ENCODE assay signal across 9 cellular contexts in genomic region chrX:48971325-48972213, GRCh38. TPM values are rescaled to one million over a fixed set of nuclear protein-coding genes. Genes with fewer than 3 reads are reported as not detected.
DNase-seq lines count a peak whose midpoint lies in the region; ATAC-seq, FAIRE-seq and TF ChIP-seq lines count a peak whose summit lies in the region.
"Had no signal": no experiment of that assay in that cellular context is flagged by ENCODE, and none has a peak within 500 bp of the region (broad histone marks: within the 10 kb centered on the region; RNA-seq: fewer than 3 reads in every experiment).

KCND1 (minus strand) TSS chrX:48971844; CDS start chrX:48970271, 1,573 bp downstream.

- no peak for FAIRE-seq in endothelial cell of umbilical vein (lab: Jason Lieb, UNC)

- H3K9ac ChIP-seq in PC-3 (ENCODE audit: low read length) (no peak within 1 kb of the TSS), endothelial cell of umbilical vein (replicated peaks; ENCODE audit: extremely low read depth, insufficient read depth, low read length) (no peak within 1 kb of the TSS)

- DNase-seq in DMS 273 (lab: John Stamatoyannopoulos, UW; ENCODE audit: unreplicated experiment) (peak; percentile 50), DMS 273 treated with DMSO at 0.1 percent for 48 hours (lab: John Stamatoyannopoulos, UW) (no peak), PC-3 (no peak), endothelial cell of umbilical vein (ENCODE audit: low read depth, low spot score) (peak; percentile 44), mesothelial cell of epicardium (ENCODE audit: low spot score in 2 of 2, unreplicated experiment in 2 of 2) (peak in 1 of 2 experiments; percentile 41), ureter (ENCODE audit: low spot score) (peak; percentile 63), NOMO-1 treated with DMSO at 0.1 percent for 48 hours (lab: John Stamatoyannopoulos, UW; ENCODE audit: unreplicated experiment) (no peak), NCI-H524 (lab: John Stamatoyannopoulos, UW) (no peak)

- H3K9me1 ChIP-seq in endothelial cell of umbilical vein (replicated peaks; ENCODE audit: control insufficient read depth, extremely low read depth, insufficient read depth, low read length), result no peaks in the 10 kb centered on the region

- H3K4me1 ChIP-seq in PC-3 (ENCODE audit: insufficient read depth, low read length) (no peaks in the 10 kb centered on the region), endothelial cell of umbilical vein (ENCODE audit: control insufficient read depth, extremely low read depth, insufficient read depth, low read length) (peaks cover 3% of the 10 kb centered on the region)

- intact Hi-C loops in PC-3 (cut with micrococcal nuclease), result loop anchor here (1.0 kb wide), 1 partner anchor 72 kb away; the partner anchor contains the start of gene TFE3
- intact Hi-C loops in endothelial cell of umbilical vein (cut with micrococcal nuclease), result loop anchor here (1.0 kb wide), 1 partner anchor 72 kb away; the partner anchor contains the start of gene TFE3

- peaks cover 3% of the 10 kb centered on the region; the same call in 1 of the 2 replicates for H3K36me3 ChIP-seq in PC-3 (ENCODE audit: low read depth, low read length)
- peaks cover 0 to 16% of the 10 kb centered on the region in 2 experiments for H3K36me3 ChIP-seq in endothelial cell of umbilical vein (ENCODE audit: control insufficient read depth in 2 of 2, extremely low read depth in 1 of 2, insufficient read depth in 2 of 2, low read length in 2 of 2)

- TF ChIP-seq POLR2A in endothelial cell of umbilical vein (IDR thresholded peaks at IDR 0.05; ENCODE audit: low read depth, low read length), result no peak

- dilution Hi-C loops in endothelial cell of umbilical vein (cut with MboI; ENCODE audit: extremely low pct_ligation_motif_present, low sequenced_read_pairs), result no loop called here

- BruUV-seq in PC-3 (replicated peaks; lab: Mats Ljungman, UMichigan), result no TSS peak
- no TSS peak for BruUV-seq in endothelial cell of umbilical vein (replicated peaks; lab: Mats Ljungman, UMichigan)

- H3K9me3 ChIP-seq in PC-3 (ENCODE audit: low read length) (no peaks in the 10 kb centered on the region), endothelial cell of umbilical vein (replicated peaks; ENCODE audit: control insufficient read depth, insufficient read depth, low read length) (no peaks in the 10 kb centered on the region)

- H3K4me3 ChIP-seq in PC-3 (ENCODE audit: low read length) (no peak within 1 kb of the TSS), endothelial cell of umbilical vein (replicated peaks in 1 of 3; ENCODE audit: insufficient read depth in 1 of 3, low read depth in 1 of 3, low read length in 3 of 3) (peak within 1 kb of the TSS in 1 of 3 experiments; percentile 3)

- H3K4me3 Mint-ChIP-seq in mesothelial cell of epicardium, result peak within 1 kb of the TSS; percentile 66

- POLR2A ChIA-PET in PC-3 (lab: Charles Lee; ENCODE audit: unreplicated experiment) (interaction anchor here (0.6 kb wide), 1 partner anchor 9 kb away, joined by 3 read pairs; no protein-coding TSS in a partner anchor), endothelial cell of umbilical vein (lab: Charles Lee) (no interaction called here)

- peak within 1 kb of the TSS; percentile 14 for H3K27ac Mint-ChIP-seq in mesothelial cell of epicardium

- H3K4me2 ChIP-seq in PC-3 (ENCODE audit: low read length) (no peak within 1 kb of the TSS), endothelial cell of umbilical vein (ENCODE audit: insufficient read depth, low read length) (peak within 1 kb of the TSS; percentile 22)

- H3K9me2 ChIP-seq in PC-3 (replicated peaks; ENCODE audit: low read length), result no peaks in the 10 kb centered on the region

- TF ChIP-seq CTCF in PC-3 (conservative IDR thresholded peaks at IDR 0.05; ENCODE audit: low read depth, low read length), result no peak
- no peak for TF ChIP-seq CTCF in endothelial cell of umbilical vein (IDR thresholded peaks at IDR 0.05; ENCODE audit: extremely low read depth in 1 of 2, insufficient read depth in 1 of 2, low read depth in 1 of 2, low read length in 2 of 2)
- no peak for TF ChIP-seq CTCF in mesothelial cell of epicardium (IDR thresholded peaks at IDR 0.05; ENCODE audit: unreplicated experiment)

- ATAC-seq in PC-3, result peak; percentile 28

- H4K20me1 ChIP-seq in PC-3 (ENCODE audit: low read length) (no peaks in the 10 kb centered on the region), endothelial cell of umbilical vein (replicated peaks; ENCODE audit: control insufficient read depth, extremely low read depth, insufficient read depth, low read length) (no peaks in the 10 kb centered on the region)

- CTCF ChIA-PET in PC-3 (lab: Charles Lee) (no interaction called here), endothelial cell of umbilical vein (lab: Charles Lee) (interaction anchor here (0.8 to 1.8 kb wide), 8 partner anchors 10 to 109 kb away, joined by 3 to 17 read pairs (median 4); partner anchors contain the start of genes TFE3 and WDR45)

- H3K36me3 Mint-ChIP-seq in mesothelial cell of epicardium, result peaks cover 8% of the 10 kb centered on the region

- peaks cover 13% of the 10 kb centered on the region for H3K9me3 Mint-ChIP-seq in mesothelial cell of epicardium

- H2AFZ ChIP-seq in PC-3 (ENCODE audit: low read length) (no peak within 1 kb of the TSS), endothelial cell of umbilical vein (ENCODE audit: low read depth, low read length) (no peak within 1 kb of the TSS)

- no peaks in the 10 kb centered on the region for H3F3A ChIP-seq in PC-3 (ENCODE audit: low read length, unreplicated experiment)

- H3K79me2 ChIP-seq in PC-3 (ENCODE audit: low read length) (no peaks in the 10 kb centered on the region), endothelial cell of umbilical vein (ENCODE audit: control insufficient read depth, insufficient read depth, low read length) (no peaks in the 10 kb centered on the region)

- H3K27me3 Mint-ChIP-seq in mesothelial cell of epicardium (ENCODE audit: low read depth), result no peaks in the 10 kb centered on the region

- H3K27me3 ChIP-seq in PC-3 (ENCODE audit: low read length), result no peaks in the 10 kb centered on the region
- H3K27me3 ChIP-seq in endothelial cell of umbilical vein (ENCODE audit: control insufficient read depth in 2 of 2, insufficient read depth in 2 of 2, low read length in 2 of 2), result no peaks in the 10 kb centered on the region

- peaks cover 10% of the 10 kb centered on the region for H3K4me1 Mint-ChIP-seq in mesothelial cell of epicardium

- H3K27ac ChIP-seq in PC-3 (ENCODE audit: low read length), result no peak within 1 kb of the TSS
- no peak within 1 kb of the TSS for H3K27ac ChIP-seq in endothelial cell of umbilical vein (ENCODE audit: insufficient read depth, low read depth, low read length)
- H3K27ac ChIP-seq: 22Rv1 had no signal

TF ChIP-seq in endothelial cell of umbilical vein, 7 proteins besides CTCF, POLR2A, EP300 and RAD21:
- TF ChIP-seq FOS (IDR thresholded peaks at IDR 0.05; ENCODE audit: borderline replicate concordance, insufficient read depth, low read length), result no peak
- no peak for TF ChIP-seq GATA2 (IDR thresholded peaks at IDR 0.05; ENCODE audit: insufficient read depth, insufficient read length, low read depth, low read length)
- TF ChIP-seq JUN (IDR thresholded peaks at IDR 0.05; ENCODE audit: borderline replicate concordance, insufficient read depth, insufficient read length, low read depth), result no peak
- no peak for TF ChIP-seq EZH2 (IDR thresholded peaks at IDR 0.05; ENCODE audit: borderline replicate concordance, low read depth, low read length, severe bottlenecking)
- TF ChIP-seq MYC (IDR thresholded peaks at IDR 0.05; ENCODE audit: low read depth, low read length), result no peak
- TF ChIP-seq MAX (IDR thresholded peaks at IDR 0.05; ENCODE audit: insufficient read depth, insufficient read length), result no peak
- TF ChIP-seq POLR2AphosphoS5 (IDR thresholded peaks at IDR 0.05; ENCODE audit: insufficient read depth, low read depth, low read length), result no peak

RNA-seq across cellular contexts. Expression of gene KCND1, which starts in this region (rescaled TPM):
- total RNA-seq in PC-3 (2014; rRNA removed), result 0.51 and 0.86 TPM in 2 replicates
- 0.67 and 1.3 TPM in 2 replicates for total RNA-seq in endothelial cell of umbilical vein
- 0.54 and 1.1 TPM in 2 replicates for polyA plus RNA-seq in endothelial cell of umbilical vein
- 0.34 and 0.63 TPM in 2 replicates for polyA plus RNA-seq in endothelial cell of umbilical vein (2011; cell fraction: cytosol; rRNA removed)
- 3.6 and 4.8 TPM in 2 replicates for polyA plus RNA-seq in endothelial cell of umbilical vein (2011; cell fraction: nucleus; rRNA removed)
- 1.0 and 1.6 TPM in 2 replicates for polyA plus RNA-seq in endothelial cell of umbilical vein (2012)
- 0.66 and 1.5 TPM in 2 replicates for polyA minus RNA-seq in endothelial cell of umbilical vein
- 0.41 TPM for polyA minus RNA-seq in endothelial cell of umbilical vein (2011; cell fraction: cytosol; rRNA and poly(A)+ RNA removed)
- 0.82 and 1.8 TPM in 2 replicates for polyA minus RNA-seq in endothelial cell of umbilical vein (2011; cell fraction: nucleus; rRNA and poly(A)+ RNA removed)
- total RNA-seq in mesothelial cell of epicardium, result 5.1 to 6.1 TPM (median 5.6 TPM) in 3 replicates
- 3.4 TPM for total RNA-seq in ureter

Comparison
In these comparisons a context has a peak if more than half of its experiments do, and no peak if none do; other contexts are left out.
1. DNase-seq: peak in DMS 273 (single experiment), endothelial cell of umbilical vein (single experiment) and ureter (single experiment); none in DMS 273 treated with DMSO at 0.1 percent for 48 hours (single experiment), PC-3 (single experiment), NOMO-1 treated with DMSO at 0.1 percent for 48 hours (single experiment) and NCI-H524 (0 of 2).
2. Peak in ATAC-seq in PC-3; RNA of the gene not detected or under 1 TPM.